Comparison of ENCODE assay signal across 1 cellular context in genomic region chr2:171235262-171235881, GRCh38.
TF ChIP-seq lines count a peak whose summit lies in the region.

No MANE protein-coding gene starts in this region.

TF ChIP-seq in K562, 482 proteins besides CTCF, POLR2A, EP300 and RAD21 (continued from another document):
- no peak for TF ChIP-seq TAL1 (IDR thresholded peaks at IDR 0.05)
- peak; percentile 26; the same call in 1 of the 2 replicates for TF ChIP-seq CEBPB (tag; IDR thresholded peaks at IDR 0.05)
- TF ChIP-seq MAFF (IDR thresholded peaks at IDR 0.05; ENCODE audit: low read length): no peak
- TF ChIP-seq NR2F6 (CRISPR knock-in tag; IDR thresholded peaks at IDR 0.05): no peak
- peak; percentile 65 for TF ChIP-seq FOSL1 (tag; conservative IDR thresholded peaks at IDR 0.05)
- TF ChIP-seq THAP12 (CRISPR knock-in tag; IDR thresholded peaks at IDR 0.05): no peak
- TF ChIP-seq CBX5 (IDR thresholded peaks at IDR 0.05; ENCODE audit: borderline replicate concordance, low read depth): no peak
- TF ChIP-seq RBM39 (optimal IDR thresholded peaks at IDR 0.05; ENCODE audit: low read depth, low read length): no peak
- peak; percentile 55; the same call in 1 of the 2 replicates for TF ChIP-seq ATF3 (IDR thresholded peaks at IDR 0.05)
- TF ChIP-seq ATF3 (CRISPR knock-in tag; conservative IDR thresholded peaks at IDR 0.05): no peak
- TF ChIP-seq SMC3 (conservative IDR thresholded peaks at IDR 0.05; ENCODE audit: insufficient read depth, low read depth, low read length): no peak
- peak; percentile 71 for TF ChIP-seq ZBTB33 (CRISPR knock-in tag; IDR thresholded peaks at IDR 0.05)
- TF ChIP-seq ZBTB40 (IDR thresholded peaks at IDR 0.05): no peak
- TF ChIP-seq ZBTB40 (CRISPR knock-in tag; IDR thresholded peaks at IDR 0.05): no peak
- TF ChIP-seq GTF2E2 (tag; IDR thresholded peaks at IDR 0.05): no peak
- no peak for TF ChIP-seq MTF1 (CRISPR knock-in tag; IDR thresholded peaks at IDR 0.05; ENCODE audit: borderline replicate concordance)
TF ChIP-seq in K562: peak in this region for 8.
